ENCODE assay signal across 9 cellular contexts in genomic region chr6:108157234-108157971, GRCh38. TPM values are rescaled to one million over a fixed set of nuclear protein-coding genes. Genes with fewer than 3 reads are reported as not detected.
A peak's percentile ranks its signal among the peaks of the same experiment; 100 is the strongest.
DNase-seq lines count a peak whose midpoint lies in the region; ATAC-seq and TF ChIP-seq lines count a peak whose summit lies in the region.
"Had no signal": no experiment of that assay in that cellular context is flagged by ENCODE, and none has a peak within 500 bp of the region (broad histone marks: within the 10 kb centered on the region; RNA-seq: fewer than 3 reads in every experiment).

No MANE protein-coding gene starts in this region.

- no peaks in the 10 kb centered on the region for H3K36me3 ChIP-seq in left lung
- H3K36me3 ChIP-seq in testis (ENCODE audit: low read depth, missing control alignments): no peaks in the 10 kb centered on the region
- no peaks in the 10 kb centered on the region for H3K36me3 ChIP-seq in uterus

- no peak overlapping the region for H3K27ac Mint-ChIP-seq in activated naive CD8-positive, alpha-beta T cell

- 2 to 3% methylated on average over 18 to 59 of the region's 59 CpGs for WGBS in testis, 2 donors

- ATAC-seq in activated T-cell treated with anti-CD3 and anti-CD28 coated beads, Interleukin-2, amount 50 U/mL, for 4 hours: no peak
- peak; percentile 17 for ATAC-seq in left lung

- H3K27ac ChIP-seq in left lung (no peak overlapping the region), testis (no peak overlapping the region), uterus (no peak overlapping the region)

- H3K4me3 Mint-ChIP-seq in activated T-cell treated with anti-CD3 and anti-CD28 coated beads, Interleukin-2, amount 50 U/mL, for 4 hours: peak overlapping the region; percentile 26
- H3K4me3 Mint-ChIP-seq in activated naive CD8-positive, alpha-beta T cell: peak overlapping the region; percentile 67

- H3K4me1 ChIP-seq in left lung (peaks cover 9 to 12% of the 10 kb centered on the region in 2 donors), testis (no peaks in the 10 kb centered on the region), uterus (no peaks in the 10 kb centered on the region)

- H3K36me3 Mint-ChIP-seq in activated T-cell treated with anti-CD3 and anti-CD28 coated beads, Interleukin-2, amount 50 U/mL, for 4 hours (ENCODE audit: insufficient read depth): peaks cover 2% of the 10 kb centered on the region
- no peaks in the 10 kb centered on the region for H3K36me3 Mint-ChIP-seq in activated naive CD8-positive, alpha-beta T cell

- no peaks in the 10 kb centered on the region for H3K9me3 Mint-ChIP-seq in activated T-cell treated with anti-CD3 and anti-CD28 coated beads, Interleukin-2, amount 50 U/mL, for 4 hours
- no peaks in the 10 kb centered on the region for H3K9me3 Mint-ChIP-seq in activated naive CD8-positive, alpha-beta T cell (ENCODE audit: low read depth)

- H3K27me3 ChIP-seq in left lung: peaks cover 96 to 100% of the 10 kb centered on the region in 2 donors
- H3K27me3 ChIP-seq in testis: no peaks in the 10 kb centered on the region
- peaks cover 17 to 75% of the 10 kb centered on the region in 2 donors for H3K27me3 ChIP-seq in uterus

- H3K4me3 ChIP-seq in left lung: peak overlapping the region in 1 of 2 donors; percentile 2
- H3K4me3 ChIP-seq in testis: peak overlapping the region; percentile 33 to 37
- H3K4me3 ChIP-seq in uterus: no peak overlapping the region

- H3K9me3 ChIP-seq in left lung (no peaks in the 10 kb centered on the region), testis (no peaks in the 10 kb centered on the region), uterus (no peaks in the 10 kb centered on the region)

- peaks cover 85% of the 10 kb centered on the region for H3K27me3 Mint-ChIP-seq in activated T-cell treated with anti-CD3 and anti-CD28 coated beads, Interleukin-2, amount 50 U/mL, for 4 hours (ENCODE audit: low read depth)
- peaks cover 70% of the 10 kb centered on the region for H3K27me3 Mint-ChIP-seq in activated naive CD8-positive, alpha-beta T cell

- H3K4me1 Mint-ChIP-seq in activated T-cell treated with anti-CD3 and anti-CD28 coated beads, Interleukin-2, amount 50 U/mL, for 4 hours (ENCODE audit: low read depth): peaks cover 15% of the 10 kb centered on the region
- H3K4me1 Mint-ChIP-seq in activated naive CD8-positive, alpha-beta T cell (ENCODE audit: low read depth): peaks cover 14% of the 10 kb centered on the region

- no peak for TF ChIP-seq CTCF in left lung (IDR thresholded peaks at IDR 0.05)
- TF ChIP-seq CTCF in testis (IDR thresholded peaks at IDR 0.05): no peak
- no peak for TF ChIP-seq CTCF in uterus (IDR thresholded peaks at IDR 0.05)

- TF ChIP-seq POLR2A in testis (IDR thresholded peaks at IDR 0.05) (no peak), erythroblast (IDR thresholded peaks at IDR 0.05; ENCODE audit: low read length) (no peak), uterus (IDR thresholded peaks at IDR 0.05) (no peak)

- intact Hi-C loops in left lung (cut with DNase I) (no loop called here), testis (cut with DNase I; ENCODE audit: low total_unique reads) (no loop called here), uterus (cut with DNase I; ENCODE audit: low total_unique reads) (no loop called here)

- no peak for DNase-seq in activated T-cell treated with anti-CD3 and anti-CD28 coated beads, Interleukin-2, amount 50 U/mL, for 4 hours
- no peak for DNase-seq in activated T-cell treated with anti-CD3 and anti-CD28 coated beads for 4 hours
- DNase-seq in left lung: peak in 1 of 2 donors; percentile 64
- no peak for DNase-seq in testis
- DNase-seq in erythroblast (lab: John Stamatoyannopoulos, UW): no peak
- DNase-seq in uterus: no peak
- no peak for DNase-seq in glomerular visceral epithelial cell (ENCODE audit: extremely low spot score)

RNA-seq across cellular contexts. Expression of gene NR2E1, which starts 8.4 kb away (rescaled TPM):
- not detected for total RNA-seq in activated T-cell treated with anti-CD3 and anti-CD28 coated beads, Interleukin-2, amount 50 U/mL, for 4 hours
- total RNA-seq in left lung (not detected), testis (under 1 TPM; 0.12 to 0.39 TPM), uterus (not detected)
- polyA plus RNA-seq in testis (ENCODE audit: insufficient read depth, low read depth, low replicate concordance): 0.30 TPM
- total RNA-seq: kidney epithelial cell had no signal

Comparison
In these comparisons a context has a peak if more than half of its experiments do, and no peak if none do; other contexts are left out.
1. H3K4me3 ChIP-seq: peak in testis (2 of 2); none in uterus (0 of 2).